Comparison of ENCODE assay signal across 8 cellular contexts in the genomic region with DNA sequence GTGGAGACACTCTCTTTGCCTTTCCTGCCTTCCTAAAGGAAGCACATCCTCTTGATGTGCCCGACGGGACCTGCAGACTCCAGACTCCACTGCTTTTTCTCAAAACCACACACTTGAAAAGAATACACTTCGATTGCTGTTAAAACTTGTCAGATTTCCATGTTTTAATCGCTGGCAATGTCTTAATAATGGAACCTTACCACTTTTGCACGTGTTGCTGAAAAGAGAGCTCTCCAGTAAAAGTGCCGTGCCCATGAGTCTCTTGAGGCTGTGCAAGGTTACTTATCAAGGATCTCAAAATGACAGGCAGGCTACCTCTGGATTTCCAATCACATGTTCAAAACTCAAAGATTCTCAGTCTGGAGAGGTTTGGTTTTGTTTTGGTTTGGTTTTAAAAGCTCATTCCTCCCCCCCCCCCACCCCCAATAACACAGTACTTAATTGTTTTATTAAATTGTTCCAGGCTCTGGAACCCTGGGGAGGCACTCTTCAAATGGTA. TPM values are rescaled to one million over a fixed set of nuclear protein-coding genes. Genes with fewer than 3 reads are reported as not detected.
DNase-seq lines count a peak whose midpoint lies in the region; TF ChIP-seq lines count a peak whose summit lies in the region.

No MANE protein-coding gene starts in this region.

- H3K4me3 Mint-ChIP-seq in brain = peak overlapping the region; percentile 79 to 83 (median 83)

- H3K36me3 Mint-ChIP-seq in brain = no peaks in the 10 kb centered on the region

- peaks cover 16% of the 10 kb centered on the region for H3K4me1 Mint-ChIP-seq in brain

- H2BK15ac ChIP-seq in mesenchymal stem cell (ENCODE audit: low read depth, poor library complexity, severe bottlenecking) = no peak overlapping the region

- H2BK12ac ChIP-seq in mesenchymal stem cell (ENCODE audit: low read length in 2 of 2) = no peak overlapping the region

- H3K4ac ChIP-seq in mesenchymal stem cell (ENCODE audit: low read depth in 1 of 2, low read length in 2 of 2) = no peak overlapping the region

- H3K36me3 ChIP-seq in right atrium auricular region = no peaks in the 10 kb centered on the region
- H3K36me3 ChIP-seq in mesenchymal stem cell (ENCODE audit: control insufficient read depth in 1 of 2, insufficient read depth in 2 of 2, low read depth in 1 of 2, low read length in 2 of 2) = no peaks in the 10 kb centered on the region
- no peaks in the 10 kb centered on the region for H3K36me3 ChIP-seq in vagina

- TF ChIP-seq POLR2A in vagina (IDR thresholded peaks at IDR 0.05) = no peak

- no peak for DNase-seq in right atrium auricular region (ENCODE audit: low spot score)
- DNase-seq in cardiac septum (ENCODE audit: low spot score) = no peak
- DNase-seq in mesenchymal stem cell = no peak
- no peak for DNase-seq in vagina (ENCODE audit: extremely low spot score in 2 of 2)
- DNase-seq in SIG-M5 (lab: John Stamatoyannopoulos, UW) = no peak
- DNase-seq in GDM1 (lab: John Stamatoyannopoulos, UW) = no peak
- DNase-seq in dedifferentiated amniotic fluid mesenchymal stem cell (ENCODE audit: extremely low spot score) = no peak

- peak overlapping the region; percentile 95 for H3K4me2 ChIP-seq in mesenchymal stem cell (ENCODE audit: low read length, poor library complexity, severe bottlenecking)

- peaks cover 0 to 4% (median 0%) of the 10 kb centered on the region in 5 experiments for H3K9me3 Mint-ChIP-seq in brain

- TF ChIP-seq CTCF in right atrium auricular region (IDR thresholded peaks at IDR 0.05) (no peak), brain (conservative IDR thresholded peaks at IDR 0.05) (no peak), vagina (IDR thresholded peaks at IDR 0.05) (no peak)

- no peak overlapping the region for H4K8ac ChIP-seq in mesenchymal stem cell (ENCODE audit: low read length)

- H3K27ac ChIP-seq in right atrium auricular region (no peak overlapping the region), mesenchymal stem cell (ENCODE audit: low read length, poor library complexity, severe bottlenecking) (no peak overlapping the region), vagina (peak overlapping the region; percentile 38)

- intact Hi-C loops in cardiac septum (cut with DNase I) = no loop called here
- intact Hi-C loops in vagina (cut with DNase I) = no loop called here

- H3K9me3 ChIP-seq in right atrium auricular region = no peaks in the 10 kb centered on the region
- no peaks in the 10 kb centered on the region for H3K9me3 ChIP-seq in mesenchymal stem cell (ENCODE audit: control insufficient read depth, low read length)
- no peaks in the 10 kb centered on the region for H3K9me3 ChIP-seq in vagina

- peaks cover 99% of the 10 kb centered on the region for H3K27me3 Mint-ChIP-seq in brain

- H2BK5ac ChIP-seq in mesenchymal stem cell (ENCODE audit: low read depth, low read length, poor library complexity, severe bottlenecking) = no peak overlapping the region

- no peak overlapping the region for H2AFZ ChIP-seq in mesenchymal stem cell (ENCODE audit: low read depth, low read length)

- H3K79me1 ChIP-seq in mesenchymal stem cell (replicated peaks; ENCODE audit: low read length, poor library complexity, severe bottlenecking) = no peaks in the 10 kb centered on the region

- no peak overlapping the region for H2AK5ac ChIP-seq in mesenchymal stem cell (ENCODE audit: low read length, severe bottlenecking)

- no peak overlapping the region for H3K23ac ChIP-seq in mesenchymal stem cell (ENCODE audit: low read length in 2 of 2)

- no peak overlapping the region for H4K91ac ChIP-seq in mesenchymal stem cell (ENCODE audit: low read length)

- 14% methylated on average over 6 of the region's 6 CpGs for WGBS in mesenchymal stem cell

- H3K18ac ChIP-seq in mesenchymal stem cell (ENCODE audit: low read depth in 1 of 2, low read length in 2 of 2) = no peak overlapping the region

- H3K14ac ChIP-seq in mesenchymal stem cell (ENCODE audit: low read length in 2 of 2) = no peak overlapping the region

- H2BK120ac ChIP-seq in mesenchymal stem cell (ENCODE audit: low read depth, low read length) = no peak overlapping the region

- H3K27ac Mint-ChIP-seq in brain = no peak overlapping the region

- H3K27me3 ChIP-seq in right atrium auricular region (peaks cover 14 to 27% of the 10 kb centered on the region in 2 donors), mesenchymal stem cell (ENCODE audit: control insufficient read depth in 1 of 2, insufficient read depth in 1 of 2, low read length in 2 of 2) (peaks cover 40 to 42% of the 10 kb centered on the region in 2 experiments), vagina (no peaks in the 10 kb centered on the region)

- peak overlapping the region; percentile 86 for H3K9ac ChIP-seq in mesenchymal stem cell (ENCODE audit: low read length)

- H3K4me3 ChIP-seq in right atrium auricular region (peak overlapping the region; percentile 31 to 50), mesenchymal stem cell (ENCODE audit: insufficient read depth in 1 of 2, low read depth in 1 of 2, low read length in 2 of 2) (peak overlapping the region in 1 of 2 experiments; percentile 78), vagina (peak overlapping the region; percentile 51 to 53)

- H3K4me1 ChIP-seq in right atrium auricular region = peaks cover 0 to 22% of the 10 kb centered on the region in 2 donors
- peaks cover 12% of the 10 kb centered on the region for H3K4me1 ChIP-seq in mesenchymal stem cell (ENCODE audit: control insufficient read depth, insufficient read depth, low read depth, low read length)
- peaks cover 20% of the 10 kb centered on the region for H3K4me1 ChIP-seq in vagina

RNA-seq across cellular contexts. Expression of gene TFAP2A, which starts 12.0 kb away (rescaled TPM):
- under 1 TPM in 1 of 2 donors, not detected in 1; 0.12 TPM for total RNA-seq in right atrium auricular region
- total RNA-seq in cardiac septum = 0.54 TPM
- 18.1 TPM for polyA plus RNA-seq in brain (ENCODE audit: insufficient read depth, low read depth, low replicate concordance)
- polyA plus RNA-seq in mesenchymal stem cell (2013, experiment 1 of 2) = 0.17 TPM
- polyA plus RNA-seq in mesenchymal stem cell (2013, experiment 2 of 2) = 0.21 TPM
- 19.4 TPM for total RNA-seq in vagina

Comparison
In these comparisons a context has a peak if more than half of its experiments do, and no peak if none do; other contexts are left out.
1. RNA of gene TFAP2A, which starts 12.0 kb away (total RNA-seq): 19.4 TPM in vagina (single experiment); 0.54 TPM in cardiac septum (single experiment) and 0.12 TPM in right atrium auricular region; every median in the first group is over 10 times any median in the second.